19 cellular contexts compared by ENCODE assay signal in genomic region chr6:3847521-3847920, GRCh38. TPM values are rescaled to one million over a fixed set of nuclear protein-coding genes. Genes with fewer than 3 reads are reported as not detected.
DNase-seq lines count a peak whose midpoint lies in the region; ATAC-seq and TF ChIP-seq lines count a peak whose summit lies in the region.
"Had no signal": no experiment of that assay in that cellular context is flagged by ENCODE, and none has a peak within 500 bp of the region (broad histone marks: within the 10 kb centered on the region; RNA-seq: fewer than 3 reads in every experiment).

No MANE protein-coding gene starts in this region.

- BruUV-seq in mammary epithelial cell (replicated peaks; lab: Mats Ljungman, UMichigan), result no TSS peak

- intact Hi-C loops in mammary epithelial cell (cut with micrococcal nuclease), result loop anchor here (5.0 kb wide), 1 partner anchor 570 kb away; no protein-coding TSS in a partner anchor

- H3K27ac ChIP-seq in ACC112 (ENCODE audit: low read depth, low read length) (peak overlapping the region; percentile 61), mammary epithelial cell (ENCODE audit: insufficient read depth, low read depth, low read length) (no peak overlapping the region)
- H3K27ac ChIP-seq: neutrophil, vagina had no signal

- H3K27ac Mint-ChIP-seq in effector memory CD8-positive, alpha-beta T cell, result peak overlapping the region; percentile 88 to 89
- H3K27ac Mint-ChIP-seq in nephron, result no peak overlapping the region

- peaks cover 6 to 22% of the 10 kb centered on the region in 2 donors for H3K4me1 Mint-ChIP-seq in effector memory CD8-positive, alpha-beta T cell (ENCODE audit: low read depth in 2 of 2)
- peaks cover 13% of the 10 kb centered on the region for H3K4me1 Mint-ChIP-seq in nephron

- H3K27me3 ChIP-seq in ACC112 (ENCODE audit: insufficient read depth, low read length) (no peaks in the 10 kb centered on the region), mammary epithelial cell (ENCODE audit: insufficient read depth, low read length) (no peaks in the 10 kb centered on the region)
- H3K27me3 ChIP-seq: vagina had no signal

- peaks cover 16% of the 10 kb centered on the region for H3K36me3 Mint-ChIP-seq in effector memory CD8-positive, alpha-beta T cell (ENCODE audit: insufficient read depth)
- peaks cover 4% of the 10 kb centered on the region for H3K36me3 Mint-ChIP-seq in nephron (ENCODE audit: low read depth)

- H3K36me3 ChIP-seq in ACC112 (ENCODE audit: insufficient read depth, low read length), result no peaks in the 10 kb centered on the region
- no peaks in the 10 kb centered on the region for H3K36me3 ChIP-seq in mammary epithelial cell (ENCODE audit: insufficient read depth, low read length)
- H3K36me3 ChIP-seq: neutrophil, vagina had no signal

- in situ Hi-C loops in mammary epithelial cell (cut with MboI; ENCODE audit: low sequenced_read_pairs in 2 of 2), result no loop called here

- H3K9me3 ChIP-seq in mammary epithelial cell (replicated peaks; ENCODE audit: insufficient read depth, low read length), result no peaks in the 10 kb centered on the region
- H3K9me3 ChIP-seq: neutrophil, vagina had no signal

- no peaks in the 10 kb centered on the region for H3K27me3 Mint-ChIP-seq in effector memory CD8-positive, alpha-beta T cell
- H3K27me3 Mint-ChIP-seq in nephron (ENCODE audit: low read depth), result peaks cover 3% of the 10 kb centered on the region

- peak overlapping the region; percentile 17 to 28 for H3K4me3 Mint-ChIP-seq in effector memory CD8-positive, alpha-beta T cell
- H3K4me3 Mint-ChIP-seq in nephron, result peak overlapping the region in 2 of 3 experiments; percentile 31 to 83

- no peak for ATAC-seq in effector memory CD8-positive, alpha-beta T cell (replicated peaks)
- no peak for ATAC-seq in HG02870 (IDR thresholded peaks at IDR 0.05; ENCODE audit: unreplicated experiment)
- no peak for ATAC-seq in HG03460 (IDR thresholded peaks at IDR 0.05; ENCODE audit: unreplicated experiment)
- ATAC-seq: left colon had no signal

- peak overlapping the region; percentile 82 for H2AFZ ChIP-seq in ACC112 (ENCODE audit: low read length, unreplicated experiment)
- no peak overlapping the region for H2AFZ ChIP-seq in mammary epithelial cell (ENCODE audit: low read depth, low read length)

- dilution Hi-C loops in mammary epithelial cell (cut with HindIII; ENCODE audit: low sequenced_read_pairs), result no loop called here

- no peak overlapping the region for H3K4me2 ChIP-seq in mammary epithelial cell (ENCODE audit: insufficient read depth, low read depth, low read length)

- H3K4me3 ChIP-seq in ACC112 (ENCODE audit: low read depth, low read length) (no peak overlapping the region), mammary epithelial cell (replicated peaks in 1 of 3; ENCODE audit: insufficient read depth in 1 of 3, low read depth in 2 of 3, low read length in 3 of 3) (no peak overlapping the region)
- H3K4me3 ChIP-seq: vagina had no signal

- CTCF ChIA-PET in mammary epithelial cell (lab: Charles Lee; ENCODE audit: low non-redundant PET), result no interaction called here

- H3K9me3 Mint-ChIP-seq in effector memory CD8-positive, alpha-beta T cell, result no peaks in the 10 kb centered on the region
- no peaks in the 10 kb centered on the region for H3K9me3 Mint-ChIP-seq in nephron

- no peak overlapping the region for H3K9ac ChIP-seq in mammary epithelial cell (ENCODE audit: insufficient read depth, low read length)

- TF ChIP-seq CTCF in nephron (IDR thresholded peaks at IDR 0.05; ENCODE audit: unreplicated experiment in 3 of 3) (no peak), mammary epithelial cell (conservative IDR thresholded peaks at IDR 0.05 in 1 of 2, IDR thresholded peaks at IDR 0.05 in 1 of 2; ENCODE audit: extremely low read depth in 1 of 2, insufficient read depth in 1 of 2, low read depth in 1 of 2, low read length in 2 of 2) (no peak)

- no peaks in the 10 kb centered on the region for H3K79me2 ChIP-seq in ACC112 (ENCODE audit: control insufficient read depth, insufficient read depth, low read length, unreplicated experiment)
- H3K79me2 ChIP-seq in mammary epithelial cell (ENCODE audit: insufficient read depth, low read length), result no peaks in the 10 kb centered on the region

- H3K4me1 ChIP-seq in ACC112 (ENCODE audit: control insufficient read depth, insufficient read depth, low read length, unreplicated experiment) (peaks cover 41% of the 10 kb centered on the region), mammary epithelial cell (ENCODE audit: insufficient read depth, low read length) (peaks cover 24% of the 10 kb centered on the region)

- DNase-seq in RPMI8226, result peak; percentile 42
- no peak for DNase-seq in effector memory CD8-positive, alpha-beta T cell
- DNase-seq in mammary epithelial cell, result no peak
- no peak for DNase-seq in AG08396 (ENCODE audit: low spot score)
- DNase-seq: AML-193; amniotic stem cell; effector CD4-positive, alpha-beta T cell; KG1; left colon; NCI-H1436; NCI-H524 treated with DMSO at 0.1 percent for 48 hours; stimulated activated CD4-positive, alpha-beta T cell treated with anti-CD3 and anti-CD28 coated beads, Interleukin-12 subunit alpha, Interleukin-12 subunit beta, amount 100 ng/mL, for 4 hours; T-helper 9 cell had no signal

- 92% methylated on average over 3 of the region's 3 CpGs for WGBS in mammary epithelial cell (ENCODE audit: low coverage, missing lambda C conversion rate)

- H4K20me1 ChIP-seq in mammary epithelial cell (ENCODE audit: insufficient read depth, low read length), result no peaks in the 10 kb centered on the region

RNA-seq across cellular contexts. Expression of gene FAM50B, which starts 1.7 kb away (rescaled TPM):
- total RNA-seq in mammary epithelial cell, result 1 to 10 TPM; 4.4 to 7.3 TPM
- polyA plus RNA-seq in mammary epithelial cell, result 6.6 TPM
- 0.52 TPM for polyA minus RNA-seq in mammary epithelial cell

Comparison
In these comparisons a context has a peak if more than half of its experiments do, and no peak if none do; other contexts are left out.
1. H3K27ac Mint-ChIP-seq: peak in effector memory CD8-positive, alpha-beta T cell (2 of 2); none in nephron (0 of 3).